In genomic region chr4:78774395-78774794, GRCh38 we compare ENCODE assay signal across 1 cellular context.
TF ChIP-seq lines count a peak whose summit lies in the region.

No MANE protein-coding gene starts in this region.

TF ChIP-seq in GM12878, 131 proteins besides CTCF, POLR2A, EP300 and RAD21 (continued from another document):
- TF ChIP-seq, protein P1, sequence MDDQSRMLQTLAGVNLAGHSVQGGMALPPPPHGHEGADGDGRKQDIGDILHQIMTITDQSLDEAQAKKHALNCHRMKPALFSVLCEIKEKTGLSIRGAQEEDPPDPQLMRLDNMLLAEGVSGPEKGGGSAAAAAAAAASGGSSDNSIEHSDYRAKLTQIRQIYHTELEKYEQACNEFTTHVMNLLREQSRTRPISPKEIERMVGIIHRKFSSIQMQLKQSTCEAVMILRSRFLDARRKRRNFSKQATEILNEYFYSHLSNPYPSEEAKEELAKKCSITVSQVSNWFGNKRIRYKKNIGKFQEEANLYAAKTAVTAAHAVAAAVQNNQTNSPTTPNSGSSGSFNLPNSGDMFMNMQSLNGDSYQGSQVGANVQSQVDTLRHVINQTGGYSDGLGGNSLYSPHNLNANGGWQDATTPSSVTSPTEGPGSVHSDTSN (IDR thresholded peaks at IDR 0.05; ENCODE audit: insufficient replicate concordance, low read depth, low read length) = peak; percentile 86
- TF ChIP-seq ATF7 (IDR thresholded peaks at IDR 0.05; ENCODE audit: low read depth) (peak; percentile 61; the same call in 1 of the 2 replicates), NFIC (IDR thresholded peaks at IDR 0.05; ENCODE audit: low read depth, low read length) (peak; percentile 86), BCL3 (IDR thresholded peaks at IDR 0.05; ENCODE audit: borderline replicate concordance, insufficient read depth, low read depth, low read length, poor library complexity, severe bottlenecking) (peak; percentile 20), WRNIP1 (IDR thresholded peaks at IDR 0.05; ENCODE audit: borderline replicate concordance, low read depth, low read length) (no peak), SKIL (IDR thresholded peaks at IDR 0.05; ENCODE audit: low read depth, poor library complexity, severe bottlenecking) (no peak), MTA2 (IDR thresholded peaks at IDR 0.05; ENCODE audit: low read depth) (peak; percentile 41), POLR2AphosphoS5 (IDR thresholded peaks at IDR 0.05; ENCODE audit: low read length) (no peak), EED (IDR thresholded peaks at IDR 0.05; ENCODE audit: low read depth) (peak; percentile 87), TCF3 (IDR thresholded peaks at IDR 0.05; ENCODE audit: borderline replicate concordance, insufficient read depth, low read depth, low read length) (peak; percentile 36; the same call in 1 of the 2 replicates), SMARCA5 (IDR thresholded peaks at IDR 0.05) (no peak), ZBTB40 (IDR thresholded peaks at IDR 0.05; ENCODE audit: borderline replicate concordance) (no peak), TCF7 (IDR thresholded peaks at IDR 0.05; ENCODE audit: borderline replicate concordance) (peak; percentile 92), SREBF2 (IDR thresholded peaks at IDR 0.05; ENCODE audit: low read length) (no peak), IKZF2 (IDR thresholded peaks at IDR 0.05) (peak; percentile 92 to 94), SMAD5 (IDR thresholded peaks at IDR 0.05; ENCODE audit: low read depth) (no peak), PAX5 (IDR thresholded peaks at IDR 0.05; ENCODE audit: borderline replicate concordance, low read depth, low read length) (peak; percentile 53; the same call in 1 of the 2 replicates)
- TF ChIP-seq, protein P2, sequence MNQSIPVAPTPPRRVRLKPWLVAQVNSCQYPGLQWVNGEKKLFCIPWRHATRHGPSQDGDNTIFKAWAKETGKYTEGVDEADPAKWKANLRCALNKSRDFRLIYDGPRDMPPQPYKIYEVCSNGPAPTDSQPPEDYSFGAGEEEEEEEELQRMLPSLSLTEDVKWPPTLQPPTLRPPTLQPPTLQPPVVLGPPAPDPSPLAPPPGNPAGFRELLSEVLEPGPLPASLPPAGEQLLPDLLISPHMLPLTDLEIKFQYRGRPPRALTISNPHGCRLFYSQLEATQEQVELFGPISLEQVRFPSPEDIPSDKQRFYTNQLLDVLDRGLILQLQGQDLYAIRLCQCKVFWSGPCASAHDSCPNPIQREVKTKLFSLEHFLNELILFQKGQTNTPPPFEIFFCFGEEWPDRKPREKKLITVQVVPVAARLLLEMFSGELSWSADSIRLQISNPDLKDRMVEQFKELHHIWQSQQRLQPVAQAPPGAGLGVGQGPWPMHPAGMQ (IDR thresholded peaks at IDR 0.05; ENCODE audit: borderline replicate concordance) = no peak
- TF ChIP-seq, protein P3, sequence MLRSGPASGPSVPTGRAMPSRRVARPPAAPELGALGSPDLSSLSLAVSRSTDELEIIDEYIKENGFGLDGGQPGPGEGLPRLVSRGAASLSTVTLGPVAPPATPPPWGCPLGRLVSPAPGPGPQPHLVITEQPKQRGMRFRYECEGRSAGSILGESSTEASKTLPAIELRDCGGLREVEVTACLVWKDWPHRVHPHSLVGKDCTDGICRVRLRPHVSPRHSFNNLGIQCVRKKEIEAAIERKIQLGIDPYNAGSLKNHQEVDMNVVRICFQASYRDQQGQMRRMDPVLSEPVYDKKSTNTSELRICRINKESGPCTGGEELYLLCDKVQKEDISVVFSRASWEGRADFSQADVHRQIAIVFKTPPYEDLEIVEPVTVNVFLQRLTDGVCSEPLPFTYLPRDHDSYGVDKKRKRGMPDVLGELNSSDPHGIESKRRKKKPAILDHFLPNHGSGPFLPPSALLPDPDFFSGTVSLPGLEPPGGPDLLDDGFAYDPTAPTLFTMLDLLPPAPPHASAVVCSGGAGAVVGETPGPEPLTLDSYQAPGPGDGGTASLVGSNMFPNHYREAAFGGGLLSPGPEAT (IDR thresholded peaks at IDR 0.05; ENCODE audit: low read depth) = peak; percentile 92
